In the genomic region with DNA sequence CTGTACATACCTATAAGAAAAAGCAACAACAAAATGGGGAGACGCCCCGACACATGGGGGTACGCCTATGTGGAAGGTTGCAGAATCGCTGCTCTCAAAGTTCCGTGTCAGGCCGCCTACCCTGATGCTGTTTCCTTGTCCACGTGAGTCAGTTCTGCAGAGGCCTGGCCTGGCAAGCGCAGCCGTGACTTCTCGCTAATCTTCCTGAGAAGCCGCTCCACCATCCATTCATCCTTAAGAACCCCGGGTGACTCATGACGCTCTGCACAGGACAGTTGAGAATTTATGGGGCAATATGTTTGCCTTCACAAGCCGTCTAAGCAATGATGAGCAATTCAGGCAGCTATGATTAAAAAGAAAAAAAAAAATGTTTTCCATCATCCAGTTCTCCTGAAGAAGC, we compare ENCODE assay signal across 12 cellular contexts.
DNase-seq lines count a peak whose midpoint lies in the region; ATAC-seq, FAIRE-seq and TF ChIP-seq lines count a peak whose summit lies in the region.
"Had no signal": no experiment of that assay in that cellular context is flagged by ENCODE, and none has a peak within 500 bp of the region (broad histone marks: within the 10 kb centered on the region; RNA-seq: fewer than 3 reads in every experiment).

No MANE protein-coding gene starts in this region.

- H3K27me3 ChIP-seq in small intestine (ENCODE audit: control insufficient read depth in 2 of 2, insufficient read depth in 2 of 2, low read length in 2 of 2), result peaks cover 0 to 3% of the 10 kb centered on the region in 2 donors

- H3K27ac ChIP-seq in small intestine (ENCODE audit: low read depth in 1 of 2, low read length in 1 of 2), result no peak overlapping the region

- intact Hi-C loops in CD14-positive monocyte (cut with micrococcal nuclease), result no loop called here
- intact Hi-C loops in activated naive CD4-positive, alpha-beta T cell treated with anti-CD3 and anti-CD28 coated beads for 36 hours (cut with micrococcal nuclease), result no loop called here

- CTCF ChIA-PET in activated naive CD4-positive, alpha-beta T cell treated with anti-CD3 and anti-CD28 coated beads for 36 hours (lab: Charles Lee), result interaction anchor here (0.7 kb wide), 1 partner anchor 479 kb away, joined by 3 read pairs; no protein-coding TSS in a partner anchor

- peaks cover 13 to 17% (median 15%) of the 10 kb centered on the region in 3 donors for H3K27me3 Mint-ChIP-seq in CD14-positive monocyte (ENCODE audit: low read depth in 3 of 3)
- H3K27me3 Mint-ChIP-seq in activated naive CD4-positive, alpha-beta T cell treated with anti-CD3 and anti-CD28 coated beads for 36 hours (ENCODE audit: low read depth), result peaks cover 3% of the 10 kb centered on the region

- no peaks in the 10 kb centered on the region for H3K36me3 ChIP-seq in small intestine (ENCODE audit: control insufficient read depth in 2 of 2, insufficient read depth in 2 of 2, low read length in 2 of 2)

- no peaks in the 10 kb centered on the region for H3K4me1 Mint-ChIP-seq in CD14-positive monocyte
- no peaks in the 10 kb centered on the region for H3K4me1 Mint-ChIP-seq in activated naive CD4-positive, alpha-beta T cell treated with anti-CD3 and anti-CD28 coated beads for 36 hours (ENCODE audit: low read depth)

- peaks cover 0 to 15% of the 10 kb centered on the region in 2 donors for H3K4me1 ChIP-seq in small intestine (ENCODE audit: control insufficient read depth in 2 of 2, insufficient read depth in 1 of 2, low read depth in 1 of 2, low read length in 1 of 2)

- TF ChIP-seq CTCF in fibroblast of mammary gland (conservative IDR thresholded peaks at IDR 0.05; ENCODE audit: control insufficient read depth, insufficient read depth, low read depth, low read length) (no peak), CD14-positive monocyte (IDR thresholded peaks at IDR 0.05) (no peak)

- ATAC-seq in HG03045 (IDR thresholded peaks at IDR 0.05; ENCODE audit: unreplicated experiment), result no peak
- ATAC-seq: left lobe of liver had no signal

- DNase-seq in H4 (ENCODE audit: low spot score) (peak; percentile 96), RCC 7860 (ENCODE audit: low spot score) (peak; percentile 98), fibroblast of mammary gland (ENCODE audit: low read depth) (peak; percentile 100), small intestine (peak; percentile 50), CD14-positive monocyte (ENCODE audit: low spot score) (no peak)
- DNase-seq in activated naive CD4-positive, alpha-beta T cell treated with anti-CD3 and anti-CD28 coated beads for 36 hours, result no peak
- no peak for DNase-seq in stimulated activated CD4-positive, alpha-beta T cell treated with anti-CD3 and anti-CD28 coated beads, Interleukin-4, amount 100 ng/mL, for 1 hour
- DNase-seq: activated CD4-positive, alpha-beta T cell treated with anti-CD3 and anti-CD28 coated beads for 48 hours had no signal

- H3K9me3 Mint-ChIP-seq in CD14-positive monocyte, result peaks cover 0 to 6% (median 4%) of the 10 kb centered on the region in 7 donors
- H3K9me3 Mint-ChIP-seq in activated naive CD4-positive, alpha-beta T cell treated with anti-CD3 and anti-CD28 coated beads for 36 hours, result no peaks in the 10 kb centered on the region

- H3K27ac Mint-ChIP-seq in CD14-positive monocyte, result no peak overlapping the region
- no peak overlapping the region for H3K27ac Mint-ChIP-seq in activated naive CD4-positive, alpha-beta T cell treated with anti-CD3 and anti-CD28 coated beads for 36 hours
- H3K27ac Mint-ChIP-seq: activated naive CD8-positive, alpha-beta T cell; progenitor cell of endocrine pancreas had no signal

- peak; percentile 98 for FAIRE-seq in RCC 7860 (lab: Jason Lieb, UNC)
- no peak for FAIRE-seq in small intestine (lab: Jason Lieb, UNC)

- H3K9me3 ChIP-seq in small intestine (ENCODE audit: control insufficient read depth, low read depth), result no peaks in the 10 kb centered on the region

- H3K4me3 ChIP-seq in fibroblast of mammary gland (ENCODE audit: control insufficient read depth, low read depth, low read length), result no peak overlapping the region
- no peak overlapping the region for H3K4me3 ChIP-seq in small intestine (ENCODE audit: low read depth in 1 of 2, low read length in 2 of 2)

- 74 to 83% (median 78%) methylated on average over 14 of the region's 14 CpGs for WGBS in small intestine, 3 donors

- no peaks in the 10 kb centered on the region for H3K36me3 Mint-ChIP-seq in CD14-positive monocyte
- H3K36me3 Mint-ChIP-seq in activated naive CD4-positive, alpha-beta T cell treated with anti-CD3 and anti-CD28 coated beads for 36 hours (ENCODE audit: low read depth), result no peaks in the 10 kb centered on the region
- H3K36me3 Mint-ChIP-seq: activated naive CD8-positive, alpha-beta T cell had no signal

- H3K4me3 Mint-ChIP-seq in CD14-positive monocyte, result no peak overlapping the region
- H3K4me3 Mint-ChIP-seq in activated naive CD4-positive, alpha-beta T cell treated with anti-CD3 and anti-CD28 coated beads for 36 hours, result no peak overlapping the region
- H3K4me3 Mint-ChIP-seq: activated naive CD8-positive, alpha-beta T cell had no signal

Comparison
In these comparisons a context has a peak if more than half of its experiments do, and no peak if none do; other contexts are left out.
1. DNase-seq: peak in H4 (single experiment), RCC 7860 (single experiment), fibroblast of mammary gland (single experiment) and small intestine (single experiment); none in CD14-positive monocyte (single experiment), activated naive CD4-positive, alpha-beta T cell treated with anti-CD3 and anti-CD28 coated beads for 36 hours (single experiment) and stimulated activated CD4-positive, alpha-beta T cell treated with anti-CD3 and anti-CD28 coated beads, Interleukin-4, amount 100 ng/mL, for 1 hour (single experiment).